25 cellular contexts compared by ENCODE assay signal in the genomic region with DNA sequence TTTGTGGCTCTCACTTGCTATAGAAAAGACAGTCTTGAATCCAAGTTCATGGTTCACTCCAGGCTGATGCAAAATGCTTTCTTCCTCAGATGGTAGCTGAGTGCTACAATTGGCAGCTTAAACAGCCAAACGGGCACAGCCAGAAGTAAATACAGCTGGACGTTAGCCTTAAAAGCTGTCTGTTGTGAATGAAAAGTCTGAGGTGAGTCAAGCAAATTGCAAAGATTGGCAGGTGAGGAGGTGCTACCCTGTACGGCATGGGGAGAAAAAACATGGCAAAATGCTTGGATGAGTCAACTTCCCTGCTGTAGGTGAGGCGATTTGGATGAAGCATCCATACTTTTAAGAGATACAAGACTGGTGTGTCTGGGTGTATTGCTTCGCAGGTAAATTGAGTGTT. TPM values are rescaled to one million over a fixed set of nuclear protein-coding genes. Genes with fewer than 3 reads are reported as not detected.
"Had no signal": no experiment of that assay in that cellular context is flagged by ENCODE, and none has a peak within 500 bp of the region (broad histone marks: within the 10 kb centered on the region; RNA-seq: fewer than 3 reads in every experiment).

No MANE protein-coding gene starts in this region.

- H2AFZ ChIP-seq: hepatocyte had no signal

- H3K79me2 ChIP-seq: hepatocyte had no signal

- H3K4me2 ChIP-seq: hepatocyte had no signal

- H3K27ac ChIP-seq: hepatocyte, left ventricle myocardium inferior, lower lobe of right lung, testis, tibial nerve, upper lobe of right lung, vagina had no signal

- ATAC-seq: effector memory CD8-positive, alpha-beta T cell; lower lobe of right lung; natural killer cell; sciatic nerve; stimulated activated naive B cell treated with anti-CD40 and anti-IgM and Interleukin-4, amounts not matched to agents 10 μg/mL and 1 μg/mL and 100 μg/mL, for 72 hours; stimulated activated naive CD8-positive, alpha-beta T cell treated with anti-CD3 and anti-CD28 coated beads, Interleukin-15, amount 100 ng/mL, for 72 hours; upper lobe of right lung had no signal

- H3K9me3 ChIP-seq: left ventricle myocardium inferior, lower lobe of right lung, testis, tibial nerve, upper lobe of right lung, vagina had no signal

- DNase-seq: effector memory CD8-positive, alpha-beta T cell; erythroblast; foreskin melanocyte; kidney; left cardiac atrium; left ventricle myocardium inferior; lower lobe of right lung; natural killer cell; posterior cingulate gyrus; stimulated activated CD4-positive, alpha-beta T cell treated with anti-CD3 and anti-CD28 coated beads, Interleukin-2, amount 100 ng/mL, for 24 hours; stimulated activated CD4-positive, alpha-beta T cell treated with anti-CD3 and anti-CD28 coated beads, Interleukin-4, amount 100 ng/mL, for 4 hours; stimulated activated naive B cell treated with anti-CD40 and anti-IgM and Interleukin-4, amounts not matched to agents 10 μg/mL and 1 μg/mL and 100 μg/mL, for 72 hours; stimulated activated naive CD8-positive, alpha-beta T cell treated with anti-CD3 and anti-CD28 coated beads, Interleukin-15, amount 100 ng/mL, for 72 hours; testis; upper lobe of right lung had no signal

- H3K4me3 ChIP-seq: hepatocyte, left ventricle myocardium inferior, lower lobe of right lung, testis, tibial nerve, upper lobe of right lung, vagina had no signal

- H3K36me3 ChIP-seq: left ventricle myocardium inferior, lower lobe of right lung, tibial nerve, upper lobe of right lung, vagina had no signal

- H3K27me3 ChIP-seq: hepatocyte, testis, tibial nerve, upper lobe of right lung, vagina had no signal

- H3K4me1 ChIP-seq: left ventricle myocardium inferior, lower lobe of right lung, testis, tibial nerve, upper lobe of right lung, vagina had no signal

RNA-seq across cellular contexts. Expression of a gene that starts 40.5 kb away (rescaled TPM):
- total RNA-seq: left ventricle myocardium inferior, mesothelial cell of epicardium, myocyte, neural crest cell, osteocyte, pulmonary artery endothelial cell, skeletal muscle tissue, vagina had no signal
- polyA plus RNA-seq: hepatocyte had no signal
